In genomic region chr17:59337741-59338299, GRCh38 we compare ENCODE assay signal across 15 cellular contexts. TPM values are rescaled to one million over a fixed set of nuclear protein-coding genes. Genes with fewer than 3 reads are reported as not detected.
A peak's percentile ranks its signal among the peaks of the same experiment; 100 is the strongest.
DNase-seq lines count a peak whose midpoint lies in the region; ATAC-seq and TF ChIP-seq lines count a peak whose summit lies in the region.
"Had no signal": no experiment of that assay in that cellular context is flagged by ENCODE, and none has a peak within 500 bp of the region (broad histone marks: within the 10 kb centered on the region; RNA-seq: fewer than 3 reads in every experiment).

No MANE protein-coding gene starts in this region.

- no peak overlapping the region for H3K4me3 Mint-ChIP-seq in CD4-positive, alpha-beta T cell
- H3K4me3 Mint-ChIP-seq in glutamatergic neuron (ENCODE audit: unreplicated experiment) (peak overlapping the region; percentile 48), nephron progenitor cell (no peak overlapping the region)
- no peak overlapping the region for H3K4me3 Mint-ChIP-seq in natural killer cell treated with Interleukin-12 subunit alpha and Interleukin-12 subunit beta and Interleukin-15 and Interleukin-18, amount 100 ng/mL, for 72 hours
- H3K4me3 Mint-ChIP-seq in activated CD8-positive, alpha-beta T cell treated with anti-CD3 and anti-CD28 coated beads, Interleukin-2, amount 10 ng/mL, durations not matched to agents 7 days and 5 days = no peak overlapping the region
- H3K4me3 Mint-ChIP-seq in activated CD8-positive, alpha-beta T cell treated with anti-CD3 and anti-CD28 coated beads for 36 hours = no peak overlapping the region

- H3K27ac ChIP-seq in CD4-positive, alpha-beta T cell (ENCODE audit: low read depth, low read length) = no peak overlapping the region
- H3K27ac ChIP-seq: C4-2B, Peyer's patch had no signal

- no peaks in the 10 kb centered on the region for H3K27me3 Mint-ChIP-seq in CD4-positive, alpha-beta T cell
- H3K27me3 Mint-ChIP-seq in glutamatergic neuron (ENCODE audit: unreplicated experiment) (peaks cover under 1% of the 10 kb centered on the region), nephron progenitor cell (ENCODE audit: low read depth, poor library complexity) (peaks cover 31% of the 10 kb centered on the region)
- no peaks in the 10 kb centered on the region for H3K27me3 Mint-ChIP-seq in natural killer cell treated with Interleukin-12 subunit alpha and Interleukin-12 subunit beta and Interleukin-15 and Interleukin-18, amount 100 ng/mL, for 72 hours
- peaks cover 3% of the 10 kb centered on the region for H3K27me3 Mint-ChIP-seq in activated CD8-positive, alpha-beta T cell treated with anti-CD3 and anti-CD28 coated beads, Interleukin-2, amount 10 ng/mL, durations not matched to agents 7 days and 5 days (ENCODE audit: low read depth)
- no peaks in the 10 kb centered on the region for H3K27me3 Mint-ChIP-seq in activated CD8-positive, alpha-beta T cell treated with anti-CD3 and anti-CD28 coated beads for 36 hours

- H3K9me3 Mint-ChIP-seq in CD4-positive, alpha-beta T cell = no peaks in the 10 kb centered on the region
- H3K9me3 Mint-ChIP-seq in glutamatergic neuron (ENCODE audit: unreplicated experiment) (no peaks in the 10 kb centered on the region), nephron progenitor cell (peaks cover 6% of the 10 kb centered on the region)
- H3K9me3 Mint-ChIP-seq in natural killer cell treated with Interleukin-12 subunit alpha and Interleukin-12 subunit beta and Interleukin-15 and Interleukin-18, amount 100 ng/mL, for 72 hours = no peaks in the 10 kb centered on the region
- no peaks in the 10 kb centered on the region for H3K9me3 Mint-ChIP-seq in activated CD8-positive, alpha-beta T cell treated with anti-CD3 and anti-CD28 coated beads, Interleukin-2, amount 10 ng/mL, durations not matched to agents 7 days and 5 days (ENCODE audit: insufficient read depth)
- H3K9me3 Mint-ChIP-seq in activated CD8-positive, alpha-beta T cell treated with anti-CD3 and anti-CD28 coated beads for 36 hours = no peaks in the 10 kb centered on the region

- H3K27me3 ChIP-seq in CD4-positive, alpha-beta T cell (ENCODE audit: control insufficient read depth, insufficient read depth, low read length) = no peaks in the 10 kb centered on the region
- H3K27me3 ChIP-seq: Peyer's patch had no signal

- peak overlapping the region; percentile 4 for H3K27ac Mint-ChIP-seq in CD4-positive, alpha-beta T cell
- H3K27ac Mint-ChIP-seq in glutamatergic neuron (ENCODE audit: unreplicated experiment) (no peak overlapping the region), nephron progenitor cell (peak overlapping the region; percentile 0)
- H3K27ac Mint-ChIP-seq in natural killer cell treated with Interleukin-12 subunit alpha and Interleukin-12 subunit beta and Interleukin-15 and Interleukin-18, amount 100 ng/mL, for 72 hours = no peak overlapping the region
- H3K27ac Mint-ChIP-seq in activated CD8-positive, alpha-beta T cell treated with anti-CD3 and anti-CD28 coated beads, Interleukin-2, amount 10 ng/mL, durations not matched to agents 7 days and 5 days = no peak overlapping the region
- H3K27ac Mint-ChIP-seq in activated CD8-positive, alpha-beta T cell treated with anti-CD3 and anti-CD28 coated beads for 36 hours = no peak overlapping the region

- TF ChIP-seq CTCF in CD4-positive, alpha-beta T cell (IDR thresholded peaks at IDR 0.05) = no peak
- TF ChIP-seq CTCF in glutamatergic neuron (IDR thresholded peaks at IDR 0.05; ENCODE audit: partially characterized antibody, unreplicated experiment) (no peak), nephron progenitor cell (IDR thresholded peaks at IDR 0.05) (no peak)
- no peak for TF ChIP-seq CTCF in activated CD8-positive, alpha-beta T cell treated with anti-CD3 and anti-CD28 coated beads for 36 hours (IDR thresholded peaks at IDR 0.05)

- no peaks in the 10 kb centered on the region for H3K9me3 ChIP-seq in CD4-positive, alpha-beta T cell (ENCODE audit: control insufficient read depth, low read length)
- H3K9me3 ChIP-seq: Peyer's patch had no signal

- POLR2A ChIA-PET in CD4-positive, alpha-beta T cell (lab: Charles Lee) = interaction anchor here (0.8 to 1.1 kb wide), 3 partner anchors 10 to 24 kb away, joined by 3 to 4 read pairs (median 3); no protein-coding TSS in a partner anchor
- POLR2A ChIA-PET in activated CD8-positive, alpha-beta T cell treated with anti-CD3 and anti-CD28 coated beads, Interleukin-2, amount 10 ng/mL, durations not matched to agents 7 days and 5 days (lab: Charles Lee) = no interaction called here
- POLR2A ChIA-PET in activated CD8-positive, alpha-beta T cell treated with anti-CD3 and anti-CD28 coated beads for 36 hours (lab: Charles Lee) = no interaction called here

- intact Hi-C loops in CD4-positive, alpha-beta T cell (cut with DNase I, micrococcal nuclease) = no loop called here
- intact Hi-C loops in activated CD8-positive, alpha-beta T cell treated with anti-CD3 and anti-CD28 coated beads for 36 hours (cut with micrococcal nuclease) = no loop called here

- peaks cover 75% of the 10 kb centered on the region for H3K4me1 Mint-ChIP-seq in CD4-positive, alpha-beta T cell (ENCODE audit: low read depth)
- H3K4me1 Mint-ChIP-seq in glutamatergic neuron (ENCODE audit: low read depth, unreplicated experiment) (peaks cover 44% of the 10 kb centered on the region), nephron progenitor cell (peaks cover 77% of the 10 kb centered on the region)
- H3K4me1 Mint-ChIP-seq in natural killer cell treated with Interleukin-12 subunit alpha and Interleukin-12 subunit beta and Interleukin-15 and Interleukin-18, amount 100 ng/mL, for 72 hours (ENCODE audit: low read depth in 2 of 2) = peaks cover 12 to 13% of the 10 kb centered on the region in 2 donors
- H3K4me1 Mint-ChIP-seq in activated CD8-positive, alpha-beta T cell treated with anti-CD3 and anti-CD28 coated beads, Interleukin-2, amount 10 ng/mL, durations not matched to agents 7 days and 5 days (ENCODE audit: low read depth) = peaks cover 29% of the 10 kb centered on the region
- peaks cover 59% of the 10 kb centered on the region for H3K4me1 Mint-ChIP-seq in activated CD8-positive, alpha-beta T cell treated with anti-CD3 and anti-CD28 coated beads for 36 hours (ENCODE audit: low read depth)

- CTCF ChIA-PET in CD4-positive, alpha-beta T cell (lab: Charles Lee) = interaction anchor here (1.4 kb wide), 1 partner anchor 17 kb away, joined by 4 read pairs; no protein-coding TSS in a partner anchor
- CTCF ChIA-PET in activated CD8-positive, alpha-beta T cell treated with anti-CD3 and anti-CD28 coated beads, Interleukin-2, amount 10 ng/mL, durations not matched to agents 7 days and 5 days (lab: Charles Lee) = interaction anchor here (0.9 to 3.0 kb wide), 3 partner anchors 8 to 102 kb away, joined by 3 to 12 read pairs (median 5); no protein-coding TSS in a partner anchor
- CTCF ChIA-PET in activated CD8-positive, alpha-beta T cell treated with anti-CD3 and anti-CD28 coated beads for 36 hours (lab: Charles Lee) = interaction anchor here (1.1 to 1.4 kb wide), 2 partner anchors 8 to 27 kb away, joined by 4 to 5 read pairs; no protein-coding TSS in a partner anchor

- no peak for DNase-seq in CD4-positive, alpha-beta T cell
- DNase-seq in NCI-H69 (lab: John Stamatoyannopoulos, UW) (peak; percentile 65), glutamatergic neuron (no peak), nephron progenitor cell (no peak)
- no peak for DNase-seq in natural killer cell treated with Interleukin-12 subunit alpha and Interleukin-12 subunit beta and Interleukin-15 and Interleukin-18, amount 100 ng/mL, for 72 hours (ENCODE audit: low spot score)
- no peak for DNase-seq in activated CD8-positive, alpha-beta T cell treated with anti-CD3 and anti-CD28 coated beads, Interleukin-2, amount 10 ng/mL, durations not matched to agents 7 days and 5 days
- no peak for DNase-seq in activated CD8-positive, alpha-beta T cell treated with anti-CD3 and anti-CD28 coated beads for 36 hours
- DNase-seq: NCI-H1092 treated with DMSO at 0.1 percent for 48 hours, NCI-H2081 treated with DMSO at 0.1 percent for 48 hours, NCI-H2227 treated with DMSO at 0.1 percent for 48 hours, NCI-H524, Peyer's patch, SHP77 treated with DMSO at 0.1 percent for 48 hours had no signal

- ATAC-seq in CD4-positive, alpha-beta T cell (ENCODE audit: poor library complexity) = no peak
- no peak for ATAC-seq in natural killer cell treated with Interleukin-12 subunit alpha and Interleukin-12 subunit beta and Interleukin-15 and Interleukin-18, amount 100 ng/mL, for 72 hours
- ATAC-seq in activated CD8-positive, alpha-beta T cell treated with anti-CD3 and anti-CD28 coated beads, Interleukin-2, amount 10 ng/mL, durations not matched to agents 7 days and 5 days = no peak
- ATAC-seq in GM21576 (IDR thresholded peaks at IDR 0.05; ENCODE audit: unreplicated experiment) = no peak
- no peak for ATAC-seq in activated CD8-positive, alpha-beta T cell treated with anti-CD3 and anti-CD28 coated beads for 36 hours

- H3K36me3 Mint-ChIP-seq in CD4-positive, alpha-beta T cell (ENCODE audit: low read depth) = peaks cover 4% of the 10 kb centered on the region
- H3K36me3 Mint-ChIP-seq in glutamatergic neuron (ENCODE audit: unreplicated experiment) (no peaks in the 10 kb centered on the region), nephron progenitor cell (ENCODE audit: low read depth) (peaks cover 11% of the 10 kb centered on the region)
- no peaks in the 10 kb centered on the region for H3K36me3 Mint-ChIP-seq in natural killer cell treated with Interleukin-12 subunit alpha and Interleukin-12 subunit beta and Interleukin-15 and Interleukin-18, amount 100 ng/mL, for 72 hours
- peaks cover 2% of the 10 kb centered on the region for H3K36me3 Mint-ChIP-seq in activated CD8-positive, alpha-beta T cell treated with anti-CD3 and anti-CD28 coated beads, Interleukin-2, amount 10 ng/mL, durations not matched to agents 7 days and 5 days (ENCODE audit: low read depth)
- no peaks in the 10 kb centered on the region for H3K36me3 Mint-ChIP-seq in activated CD8-positive, alpha-beta T cell treated with anti-CD3 and anti-CD28 coated beads for 36 hours (ENCODE audit: low read depth)

RNA-seq across cellular contexts. Expression of gene YPEL2, which starts 6.4 kb away (rescaled TPM):
- 10 to 100 TPM; 69.1 to 71.6 TPM for total RNA-seq in CD4-positive, alpha-beta T cell
- 20.8 TPM for total RNA-seq in glutamatergic neuron (ENCODE audit: unreplicated experiment)
- total RNA-seq in natural killer cell treated with Interleukin-12 subunit alpha and Interleukin-12 subunit beta and Interleukin-15 and Interleukin-18, amount 100 ng/mL, for 72 hours = 1 to 10 TPM; 3.1 to 5.4 TPM
- 1 to 10 TPM; 9.0 to 10.0 TPM for total RNA-seq in activated CD8-positive, alpha-beta T cell treated with anti-CD3 and anti-CD28 coated beads, Interleukin-2, amount 10 ng/mL, durations not matched to agents 7 days and 5 days
- total RNA-seq in activated CD8-positive, alpha-beta T cell treated with anti-CD3 and anti-CD28 coated beads for 36 hours = 1 to 10 TPM; 4.2 to 4.9 TPM

Comparison
In these comparisons a context has a peak if more than half of its experiments do, and no peak if none do; other contexts are left out.
1. H3K27ac Mint-ChIP-seq: peak in CD4-positive, alpha-beta T cell (single experiment) and nephron progenitor cell (single experiment); none in glutamatergic neuron (single experiment), natural killer cell treated with Interleukin-12 subunit alpha and Interleukin-12 subunit beta and Interleukin-15 and Interleukin-18, amount 100 ng/mL, for 72 hours (0 of 2), activated CD8-positive, alpha-beta T cell treated with anti-CD3 and anti-CD28 coated beads, Interleukin-2, amount 10 ng/mL, durations not matched to agents 7 days and 5 days (single experiment) and activated CD8-positive, alpha-beta T cell treated with anti-CD3 and anti-CD28 coated beads for 36 hours (single experiment).